Comparison of ENCODE assay signal across 9 cellular contexts in genomic region chr4:13601060-13601459, GRCh38. TPM values are rescaled to one million over a fixed set of nuclear protein-coding genes. Genes with fewer than 3 reads are reported as not detected.
A peak's percentile ranks its signal among the peaks of the same experiment; 100 is the strongest.
DNase-seq lines count a peak whose midpoint lies in the region; ATAC-seq and TF ChIP-seq lines count a peak whose summit lies in the region.
"Had no signal": no experiment of that assay in that cellular context is flagged by ENCODE, and none has a peak within 500 bp of the region (broad histone marks: within the 10 kb centered on the region; RNA-seq: fewer than 3 reads in every experiment).

No MANE protein-coding gene starts in this region.

- H3K36me3 ChIP-seq in esophagus muscularis mucosa = peaks cover 43 to 92% (median 87%) of the 10 kb centered on the region in 4 donors

- DNase-seq in KBM-7 (peak; percentile 26), naive B cell (peak; percentile 73), SK-N-DZ (ENCODE audit: low spot score) (no peak), esophagus muscularis mucosa (ENCODE audit: extremely low spot score) (no peak), G401 (ENCODE audit: low spot score) (no peak), type B pancreatic cell (ENCODE audit: extremely low spot score, unreplicated experiment) (no peak)
- DNase-seq: occipital lobe had no signal

- peak; percentile 74 for ATAC-seq in GM18909 (IDR thresholded peaks at IDR 0.05; ENCODE audit: poor library complexity, unreplicated experiment)
- ATAC-seq in HG02588 (IDR thresholded peaks at IDR 0.05; ENCODE audit: unreplicated experiment) = peak; percentile 71
- ATAC-seq in naive B cell (ENCODE audit: low read depth in 2 of 2) = peak; percentile 95

- H3K9me3 ChIP-seq in esophagus muscularis mucosa = no peaks in the 10 kb centered on the region

- H3K9me3 Mint-ChIP-seq in naive B cell = peaks cover 0 to 5% (median 0%) of the 10 kb centered on the region in 7 donors
- H3K9me3 Mint-ChIP-seq in type B pancreatic cell = no peaks in the 10 kb centered on the region

- H3K36me3 Mint-ChIP-seq in naive B cell (peaks cover 29 to 40% of the 10 kb centered on the region in 2 donors), type B pancreatic cell (peaks cover 38% of the 10 kb centered on the region)

- no peaks in the 10 kb centered on the region for H3K27me3 Mint-ChIP-seq in naive B cell
- no peaks in the 10 kb centered on the region for H3K27me3 Mint-ChIP-seq in type B pancreatic cell

- TF ChIP-seq POLR2A in esophagus muscularis mucosa (IDR thresholded peaks at IDR 0.05; ENCODE audit: low read depth) = no peak

- TF ChIP-seq CTCF in esophagus muscularis mucosa (IDR thresholded peaks at IDR 0.05) (no peak), type B pancreatic cell (conservative IDR thresholded peaks at IDR 0.05) (no peak)

- intact Hi-C loops in esophagus muscularis mucosa (cut with DNase I) = no loop called here

- H3K4me3 Mint-ChIP-seq in naive B cell (peak overlapping the region in 7 of 8 donors; percentile 2 to 84 (median 29)), type B pancreatic cell (no peak overlapping the region)

- H3K4me1 ChIP-seq in esophagus muscularis mucosa = no peaks in the 10 kb centered on the region

- WGBS in esophagus muscularis mucosa = 88% methylated on average over 3 of the region's 3 CpGs

- no peak for TF ChIP-seq EP300 in esophagus muscularis mucosa (IDR thresholded peaks at IDR 0.05)

- H3K27ac Mint-ChIP-seq in naive B cell (peak overlapping the region; percentile 49 to 94 (median 85)), type B pancreatic cell (no peak overlapping the region)

- H3K4me1 Mint-ChIP-seq in naive B cell (peaks cover 30 to 43% (median 38%) of the 10 kb centered on the region in 3 donors), type B pancreatic cell (ENCODE audit: unreplicated experiment) (no peaks in the 10 kb centered on the region)

- H3K27ac ChIP-seq in esophagus muscularis mucosa (replicated peaks in 1 of 4) = no peak overlapping the region

- no peak overlapping the region for H3K4me3 ChIP-seq in esophagus muscularis mucosa

- no peaks in the 10 kb centered on the region for H3K27me3 ChIP-seq in esophagus muscularis mucosa

- in situ Hi-C loops in KBM-7 (cut with MboI; ENCODE audit: low pct_unique_long_range_greater_than_20kb, low sequenced_read_pairs) = no loop called here
- in situ Hi-C loops in G401 (cut with HindIII; ENCODE audit: low sequenced_read_pairs) = no loop called here

RNA-seq across cellular contexts. Expression of gene BOD1L1, which starts 26.5 kb away (rescaled TPM):
- 10 to 100 TPM in 1 of 6 donors, 1 to 10 TPM in 5; 2.5 to 10.2 (median 3.9) TPM for polyA plus RNA-seq in naive B cell (ENCODE audit: low read depth in 6 of 6)
- 16.2 and 17.1 TPM in 2 replicates for polyA plus RNA-seq in SK-N-DZ (2014; cell fraction: cytosol; rRNA removed)
- 27.2 and 38.8 TPM in 2 replicates for polyA plus RNA-seq in SK-N-DZ (2014; cell fraction: nucleus; rRNA removed)
- total RNA-seq in esophagus muscularis mucosa (10 to 100 TPM; 30.3 to 39.8 (median 34.8) TPM), type B pancreatic cell (ENCODE audit: low replicate concordance) (36.3 and 37.0 TPM in 2 replicates)
- 7.3 and 10.3 TPM in 2 replicates for total RNA-seq in G401 (2014; rRNA removed; shearing (Covaris generic))

RNA-seq across cellular contexts. Expression of gene NKX3-2, which starts 56.8 kb away (rescaled TPM):
- polyA plus RNA-seq in naive B cell (ENCODE audit: low read depth in 6 of 6) = not detected
- 0.29 TPM in 1 of 2 replicates, not detected in the other for polyA plus RNA-seq in SK-N-DZ (2014; cell fraction: cytosol; rRNA removed)
- polyA plus RNA-seq in SK-N-DZ (2014; cell fraction: nucleus; rRNA removed) = 0.34 TPM in 1 of 2 replicates, not detected in the other
- 1 to 10 TPM; 1.2 to 7.0 (median 4.7) TPM for total RNA-seq in esophagus muscularis mucosa
- total RNA-seq in G401 (2014; rRNA removed; shearing (Covaris generic)) = 0.37 and 0.55 TPM in 2 replicates
- 0.79 and 6.0 TPM in 2 replicates for total RNA-seq in type B pancreatic cell (ENCODE audit: low replicate concordance)
- total RNA-seq: occipital lobe had no signal

Comparison
In these comparisons a context has a peak if more than half of its experiments do, and no peak if none do; other contexts are left out.
1. DNase-seq: peak in KBM-7 (single experiment) and naive B cell (single experiment); none in SK-N-DZ (single experiment), esophagus muscularis mucosa (single experiment), G401 (single experiment) and type B pancreatic cell (single experiment).
2. Peak in every context shown above with its lines, with median percentiles within 50 percentile points of each other: ATAC-seq.